16 cellular contexts compared by ENCODE assay signal in genomic region chr20:23021541-23021940, GRCh38. TPM values are rescaled to one million over a fixed set of nuclear protein-coding genes. Genes with fewer than 3 reads are reported as not detected.
"Had no signal": no experiment of that assay in that cellular context is flagged by ENCODE, and none has a peak within 500 bp of the region (broad histone marks: within the 10 kb centered on the region; RNA-seq: fewer than 3 reads in every experiment).

No MANE protein-coding gene starts in this region.

- FAIRE-seq: small intestine had no signal

- H3K27ac ChIP-seq: esophagus muscularis mucosa, thyroid gland, uterus had no signal

- H3K4me3 ChIP-seq: esophagus muscularis mucosa, mucosa of descending colon, thyroid gland, uterus had no signal

- H3K4me3 Mint-ChIP-seq: activated CD4-positive, alpha-beta memory T cell treated with anti-CD3 and anti-CD28 coated beads for 36 hours; activated naive CD8-positive, alpha-beta T cell treated with anti-CD3 and anti-CD28 coated beads, Interleukin-2, amount 10 ng/mL, durations not matched to agents 7 days and 5 days; activated T-cell treated with anti-CD3 and anti-CD28 coated beads, Interleukin-2, amount 50 U/mL, for 4 hours; natural killer cell; stimulated activated effector memory CD8-positive, alpha-beta T cell treated with anti-CD3 and anti-CD28 coated beads, Interleukin-12 subunit alpha, Interleukin-12 subunit beta, amount 100 ng/mL, for 72 hours had no signal

- H3K27me3 ChIP-seq: thyroid gland, uterus had no signal

- DNase-seq: activated CD4-positive, alpha-beta memory T cell treated with anti-CD3 and anti-CD28 coated beads for 36 hours; activated gamma-delta T cell treated with Interleukin-2 at 50 U/mL for 16 hours; activated naive CD8-positive, alpha-beta T cell treated with anti-CD3 and anti-CD28 coated beads, Interleukin-2, amount 10 ng/mL, durations not matched to agents 7 days and 5 days; activated T-cell treated with anti-CD3 and anti-CD28 coated beads, Interleukin-2, amount 50 U/mL, for 4 hours; anterior cingulate cortex; left colon; mucosa of descending colon; natural killer cell; posterior cingulate gyrus; small intestine; thyroid gland; uterus had no signal

- H3K36me3 Mint-ChIP-seq: activated CD4-positive, alpha-beta memory T cell treated with anti-CD3 and anti-CD28 coated beads for 36 hours; activated naive CD8-positive, alpha-beta T cell treated with anti-CD3 and anti-CD28 coated beads, Interleukin-2, amount 10 ng/mL, durations not matched to agents 7 days and 5 days; natural killer cell; stimulated activated effector memory CD8-positive, alpha-beta T cell treated with anti-CD3 and anti-CD28 coated beads, Interleukin-12 subunit alpha, Interleukin-12 subunit beta, amount 100 ng/mL, for 72 hours had no signal

- H3K9me3 ChIP-seq: esophagus muscularis mucosa, mucosa of descending colon, thyroid gland, uterus had no signal

- H3K27me3 Mint-ChIP-seq: activated CD4-positive, alpha-beta memory T cell treated with anti-CD3 and anti-CD28 coated beads for 36 hours had no signal

- H3K9me3 Mint-ChIP-seq: activated CD4-positive, alpha-beta memory T cell treated with anti-CD3 and anti-CD28 coated beads for 36 hours; activated naive CD8-positive, alpha-beta T cell treated with anti-CD3 and anti-CD28 coated beads, Interleukin-2, amount 10 ng/mL, durations not matched to agents 7 days and 5 days; activated T-cell treated with anti-CD3 and anti-CD28 coated beads, Interleukin-2, amount 50 U/mL, for 4 hours; natural killer cell; stimulated activated effector memory CD8-positive, alpha-beta T cell treated with anti-CD3 and anti-CD28 coated beads, Interleukin-12 subunit alpha, Interleukin-12 subunit beta, amount 100 ng/mL, for 72 hours had no signal

- H3K27ac Mint-ChIP-seq: activated CD4-positive, alpha-beta memory T cell treated with anti-CD3 and anti-CD28 coated beads for 36 hours; activated naive CD8-positive, alpha-beta T cell treated with anti-CD3 and anti-CD28 coated beads, Interleukin-2, amount 10 ng/mL, durations not matched to agents 7 days and 5 days; natural killer cell; stimulated activated effector memory CD8-positive, alpha-beta T cell treated with anti-CD3 and anti-CD28 coated beads, Interleukin-12 subunit alpha, Interleukin-12 subunit beta, amount 100 ng/mL, for 72 hours had no signal

- H3K4me1 Mint-ChIP-seq: activated naive CD8-positive, alpha-beta T cell treated with anti-CD3 and anti-CD28 coated beads, Interleukin-2, amount 10 ng/mL, durations not matched to agents 7 days and 5 days; natural killer cell; stimulated activated effector memory CD8-positive, alpha-beta T cell treated with anti-CD3 and anti-CD28 coated beads, Interleukin-12 subunit alpha, Interleukin-12 subunit beta, amount 100 ng/mL, for 72 hours had no signal

RNA-seq across cellular contexts. Expression of gene SSTR4, which starts 13.6 kb away (rescaled TPM):
- total RNA-seq: activated CD4-positive, alpha-beta memory T cell treated with anti-CD3 and anti-CD28 coated beads for 36 hours; activated naive CD8-positive, alpha-beta T cell treated with anti-CD3 and anti-CD28 coated beads, Interleukin-2, amount 10 ng/mL, durations not matched to agents 7 days and 5 days; activated T-cell treated with anti-CD3 and anti-CD28 coated beads, Interleukin-2, amount 50 U/mL, for 4 hours; dermis microvascular lymphatic vessel endothelial cell; esophagus muscularis mucosa; left colon; lung microvascular endothelial cell; natural killer cell; thyroid gland; uterus had no signal

RNA-seq across cellular contexts. Expression of gene THBD, which starts 27.9 kb away (rescaled TPM):
- total RNA-seq: activated CD4-positive, alpha-beta memory T cell treated with anti-CD3 and anti-CD28 coated beads for 36 hours had no signal
